ENCODE assay signal across 8 cellular contexts in genomic region chr1:218463194-218464156, GRCh38.
DNase-seq lines count a peak whose midpoint lies in the region; ATAC-seq and TF ChIP-seq lines count a peak whose summit lies in the region.

No MANE protein-coding gene starts in this region.

- no peak for TF ChIP-seq POLR2A in ovary (IDR thresholded peaks at IDR 0.05)

- 55 to 57% (median 56%) methylated on average over 14 of the region's 14 CpGs for WGBS in ovary, 3 donors

- no peaks in the 10 kb centered on the region for H3K36me3 ChIP-seq in ovary

- H3K27me3 ChIP-seq in ovary = no peaks in the 10 kb centered on the region

- in situ Hi-C loops in Caki2 (cut with HindIII; ENCODE audit: low pct_unique_long_range_greater_than_20kb, low sequenced_read_pairs) = no loop called here

- no peak overlapping the region for H3K4me3 ChIP-seq in ovary

- no peak for TF ChIP-seq EP300 in ovary (IDR thresholded peaks at IDR 0.05)

- H3K4me1 ChIP-seq in ovary (ENCODE audit: insufficient read depth) = peaks cover 6% of the 10 kb centered on the region

- TF ChIP-seq CTCF in ovary (IDR thresholded peaks at IDR 0.05) = no peak

- H3K27ac ChIP-seq in ovary = peak overlapping the region; percentile 32 to 67

- ATAC-seq in HG03442 (IDR thresholded peaks at IDR 0.05; ENCODE audit: unreplicated experiment) = no peak
- no peak for ATAC-seq in GM19035 (IDR thresholded peaks at IDR 0.05; ENCODE audit: unreplicated experiment)

- H3K9me3 ChIP-seq in ovary = no peaks in the 10 kb centered on the region

- intact Hi-C loops in ovary (cut with DNase I) = no loop called here

- DNase-seq in Caki2 (ENCODE audit: low read depth) (peak; percentile 69), SIG-M5 (lab: John Stamatoyannopoulos, UW) (peak; percentile 51), fibroblast of peridontal ligament (ENCODE audit: extremely low read depth) (peak; percentile 66), ovary (peak; percentile 40 to 74 (median 62)), DMS153 (lab: John Stamatoyannopoulos, UW) (no peak)
- DNase-seq in activated CD4-positive, alpha-beta T cell treated with anti-CD3 and anti-CD28 coated beads for 4 hours = no peak

Comparison
In these comparisons a context has a peak if more than half of its experiments do, and no peak if none do; other contexts are left out.
1. DNase-seq: peak in Caki2 (single experiment), SIG-M5 (single experiment), fibroblast of peridontal ligament (single experiment) and ovary (5 of 5); none in activated CD4-positive, alpha-beta T cell treated with anti-CD3 and anti-CD28 coated beads for 4 hours (0 of 2) and DMS153 (single experiment).